ENCODE assay signal across 7 cellular contexts in genomic region chr10:124916098-124916584, GRCh38. TPM values are rescaled to one million over a fixed set of nuclear protein-coding genes. Genes with fewer than 3 reads are reported as not detected.
A peak's percentile ranks its signal among the peaks of the same experiment; 100 is the strongest.
DNase-seq lines count a peak whose midpoint lies in the region; ATAC-seq and TF ChIP-seq lines count a peak whose summit lies in the region.

No MANE protein-coding gene starts in this region.

- H3K27me3 Mint-ChIP-seq in activated B cell treated with CpG ODN at 0.5 μM for 24 hours = peaks cover 5% of the 10 kb centered on the region

- H3K4me1 Mint-ChIP-seq in activated B cell treated with CpG ODN at 0.5 μM for 24 hours = peaks cover 35% of the 10 kb centered on the region

- peaks cover 27% of the 10 kb centered on the region for H3K4me1 ChIP-seq in rectal smooth muscle tissue (ENCODE audit: control insufficient read depth, insufficient read depth, low read length)

- peak overlapping the region; percentile 87 for H3K4me3 ChIP-seq in rectal smooth muscle tissue (ENCODE audit: low read length)

- peak overlapping the region; percentile 90 for H3K27ac Mint-ChIP-seq in activated B cell treated with CpG ODN at 0.5 μM for 24 hours

- in situ Hi-C loops in KBM-7 (cut with MboI; ENCODE audit: low pct_unique_long_range_greater_than_20kb, low sequenced_read_pairs) = no loop called here

- H3K36me3 ChIP-seq in rectal smooth muscle tissue (ENCODE audit: control insufficient read depth, insufficient read depth, low read length) = no peaks in the 10 kb centered on the region

- peak; percentile 25 for ATAC-seq in GM18508 (IDR thresholded peaks at IDR 0.05; ENCODE audit: insufficient read depth, unreplicated experiment)
- peak; percentile 2 for ATAC-seq in HG03095 (IDR thresholded peaks at IDR 0.05; ENCODE audit: unreplicated experiment)
- ATAC-seq in activated B cell treated with CpG ODN at 0.5 μM for 24 hours (ENCODE audit: low read depth) = no peak

- peaks cover 11% of the 10 kb centered on the region for H3K36me3 Mint-ChIP-seq in activated B cell treated with CpG ODN at 0.5 μM for 24 hours (ENCODE audit: low read depth)

- intact Hi-C loops in activated B cell treated with CpG ODN at 0.5 μM for 24 hours (cut with micrococcal nuclease) = loop anchor here (1.0 to 5.0 kb wide), 11 partner anchors 115 to 1764 kb away; partner anchors contain the start of genes ABRAXAS2, BCCIP, BUB3 and EDRF1

- peak overlapping the region; percentile 84 for H3K4me3 Mint-ChIP-seq in activated B cell treated with CpG ODN at 0.5 μM for 24 hours

- peak overlapping the region; percentile 80 for H3K9ac ChIP-seq in rectal smooth muscle tissue (ENCODE audit: low read length)

- DNase-seq in activated B cell treated with CpG ODN at 0.5 μM for 24 hours = no peak
- peak; percentile 22 for DNase-seq in glomerular visceral epithelial cell (ENCODE audit: extremely low spot score)
- DNase-seq in KBM-7 = no peak
- no peak for DNase-seq in globus pallidus (ENCODE audit: low spot score)

- no peaks in the 10 kb centered on the region for H3K9me3 Mint-ChIP-seq in activated B cell treated with CpG ODN at 0.5 μM for 24 hours

- TF ChIP-seq CTCF in activated B cell treated with CpG ODN at 0.5 μM for 24 hours (IDR thresholded peaks at IDR 0.05) = no peak

- H3K27ac ChIP-seq in rectal smooth muscle tissue (ENCODE audit: low read depth, low read length) = peak overlapping the region; percentile 97

- POLR2A ChIA-PET in activated B cell treated with CpG ODN at 0.5 μM for 24 hours (lab: Charles Lee) = interaction anchor here (0.5 to 3.2 kb wide), 12 partner anchors 112 to 1907 kb away, joined by 3 to 15 read pairs (median 4); partner anchors contain the start of genes ABRAXAS2, ACADSB, EEF1AKMT2 and IKZF5

- H3K27me3 ChIP-seq in rectal smooth muscle tissue (ENCODE audit: control insufficient read depth, insufficient read depth, low read length) = no peaks in the 10 kb centered on the region

- CTCF ChIA-PET in activated B cell treated with CpG ODN at 0.5 μM for 24 hours (lab: Charles Lee) = interaction anchor here (1.3 kb wide), 1 partner anchor 170 kb away, joined by 3 read pairs; no protein-coding TSS in a partner anchor

RNA-seq across cellular contexts. Expression of gene ZRANB1, which starts 25.8 kb away (rescaled TPM):
- 17.7 and 17.8 TPM in 2 replicates for total RNA-seq in activated B cell treated with CpG ODN at 0.5 μM for 24 hours
